In genomic region chr1:154557248-154557938, GRCh38 we compare ENCODE assay signal across 8 cellular contexts. TPM values are rescaled to one million over a fixed set of nuclear protein-coding genes. Genes with fewer than 3 reads are reported as not detected.
DNase-seq lines count a peak whose midpoint lies in the region; ATAC-seq and TF ChIP-seq lines count a peak whose summit lies in the region.

No MANE protein-coding gene starts in this region.

- H3K9me3 Mint-ChIP-seq in nephron: no peaks in the 10 kb centered on the region

- H3K4me1 ChIP-seq in BLaER1: peaks cover 39% of the 10 kb centered on the region

- H3K4me3 Mint-ChIP-seq in nephron: peak overlapping the region; percentile 90 to 94 (median 94)

- no peak for ATAC-seq in HG03457 (IDR thresholded peaks at IDR 0.05; ENCODE audit: unreplicated experiment)

- peaks cover 52% of the 10 kb centered on the region for H4K20me1 ChIP-seq in BLaER1

- H3K27me3 ChIP-seq in BLaER1: no peaks in the 10 kb centered on the region
- no peaks in the 10 kb centered on the region for H3K27me3 ChIP-seq in MG63

- H3K36me3 ChIP-seq in BLaER1 (peaks cover 42% of the 10 kb centered on the region), MG63 (peaks cover 44% of the 10 kb centered on the region)

- peaks cover 36% of the 10 kb centered on the region for H3K4me1 Mint-ChIP-seq in nephron

- no peaks in the 10 kb centered on the region for H3K27me3 Mint-ChIP-seq in nephron (ENCODE audit: low read depth)

- H3K4me2 ChIP-seq in BLaER1: peak overlapping the region; percentile 99

- TF ChIP-seq CTCF in nephron (IDR thresholded peaks at IDR 0.05; ENCODE audit: unreplicated experiment in 3 of 3): no peak

- no peaks in the 10 kb centered on the region for H3K9me3 ChIP-seq in BLaER1
- no peaks in the 10 kb centered on the region for H3K9me3 ChIP-seq in MG63

- no peak for DNase-seq in MG63
- DNase-seq in dermis blood vessel endothelial cell: peak; percentile 15
- DNase-seq in ACHN: no peak
- DNase-seq in pons (ENCODE audit: low spot score): no peak
- no peak for DNase-seq in NK-92 (lab: John Stamatoyannopoulos, UW; ENCODE audit: unreplicated experiment)

- peaks cover 33% of the 10 kb centered on the region for H3K36me3 Mint-ChIP-seq in nephron (ENCODE audit: low read depth)

- in situ Hi-C loops in ACHN (cut with HindIII; ENCODE audit: low pct_ligation_motif_present, low pct_unique_long_range_greater_than_20kb, low sequenced_read_pairs): no loop called here

- H3K27ac ChIP-seq in BLaER1: peak overlapping the region; percentile 91

- H3K9ac ChIP-seq in BLaER1: peak overlapping the region; percentile 95

- H3K27ac Mint-ChIP-seq in nephron: peak overlapping the region; percentile 69 to 91 (median 90)

- H3K4me3 ChIP-seq in BLaER1 (peak overlapping the region; percentile 86), MG63 (peak overlapping the region; percentile 80)

RNA-seq across cellular contexts. Expression of gene UBE2Q1, which starts 1.1 kb away (rescaled TPM):
- 38.1 and 66.0 TPM in 2 replicates for total RNA-seq in MG63 (2014; rRNA removed; shearing (Covaris generic); ENCODE audit: low replicate concordance)
- 41.7 and 58.8 TPM in 2 replicates for total RNA-seq in dermis blood vessel endothelial cell

RNA-seq across cellular contexts. Expression of gene CHRNB2, which starts 10.2 kb away (rescaled TPM):
- not detected in 2 replicates for total RNA-seq in MG63 (2014; rRNA removed; shearing (Covaris generic); ENCODE audit: low replicate concordance)
- total RNA-seq in dermis blood vessel endothelial cell: under 0.01 TPM in 1 of 2 replicates, not detected in the other

RNA-seq across cellular contexts. Expression of gene ADAR, which starts 50.6 kb away (rescaled TPM):
- total RNA-seq in MG63 (2014; rRNA removed; shearing (Covaris generic); ENCODE audit: low replicate concordance): 63.6 and 63.9 TPM in 2 replicates
- 85.4 and 108 TPM in 2 replicates for total RNA-seq in dermis blood vessel endothelial cell

RNA-seq across cellular contexts. Expression of gene SHE, which starts 55.2 kb away (rescaled TPM):
- total RNA-seq in MG63 (2014; rRNA removed; shearing (Covaris generic); ENCODE audit: low replicate concordance): not detected in 2 replicates
- total RNA-seq in dermis blood vessel endothelial cell: 108 and 177 TPM in 2 replicates

RNA-seq across cellular contexts. Expression of gene TDRD10, which starts 55.4 kb away (rescaled TPM):
- not detected in 2 replicates for total RNA-seq in MG63 (2014; rRNA removed; shearing (Covaris generic); ENCODE audit: low replicate concordance)
- total RNA-seq in dermis blood vessel endothelial cell: 5.3 and 6.0 TPM in 2 replicates
